In the genomic region with DNA sequence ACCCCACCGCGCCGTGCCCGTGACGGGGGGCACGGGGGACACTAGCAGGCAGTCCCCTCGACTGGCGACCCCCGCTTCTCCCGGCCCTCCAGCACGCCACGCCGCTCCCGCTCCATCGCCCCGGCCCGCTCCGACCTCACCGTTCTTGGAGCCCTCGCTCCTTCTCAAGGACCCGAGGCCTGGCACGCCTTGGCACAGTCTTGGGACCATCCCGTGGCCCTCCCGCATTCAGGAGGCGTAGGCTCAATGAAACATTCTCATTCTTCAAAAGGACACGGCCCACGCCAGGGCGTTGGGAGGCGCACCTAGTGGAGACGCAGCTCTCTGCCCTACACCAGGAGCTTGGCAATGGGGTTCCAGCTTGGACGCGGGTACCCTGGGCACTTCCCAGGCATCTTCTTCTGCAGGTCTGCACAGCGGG, we compare ENCODE assay signal across 8 cellular contexts. TPM values are rescaled to one million over a fixed set of nuclear protein-coding genes. Genes with fewer than 3 reads are reported as not detected.
DNase-seq lines count a peak whose midpoint lies in the region; ATAC-seq and TF ChIP-seq lines count a peak whose summit lies in the region.

No MANE protein-coding gene starts in this region.

- no peaks in the 10 kb centered on the region for H3K27me3 ChIP-seq in right cardiac atrium (ENCODE audit: control insufficient read depth, insufficient read depth)
- no peaks in the 10 kb centered on the region for H3K27me3 ChIP-seq in right atrium auricular region
- H3K27me3 ChIP-seq in layer of hippocampus (ENCODE audit: control insufficient read depth, insufficient read depth, low read length), result peaks cover 3% of the 10 kb centered on the region
- H3K27me3 ChIP-seq in adrenal gland, result peaks cover 5% of the 10 kb centered on the region

- no peak for TF ChIP-seq POLR2A in adrenal gland (IDR thresholded peaks at IDR 0.05)

- 23% methylated on average over 33 of the region's 33 CpGs for WGBS in right cardiac atrium
- WGBS in adrenal gland, 4 donors, result 0 to 36% (median 13%) methylated on average over 1 to 32 of the region's 33 CpGs

- H3K9me3 ChIP-seq in right cardiac atrium (ENCODE audit: control insufficient read depth, low read length) (no peaks in the 10 kb centered on the region), right atrium auricular region (no peaks in the 10 kb centered on the region), adrenal gland (replicated peaks in 1 of 3) (no peaks in the 10 kb centered on the region)

- no peak for ATAC-seq in right cardiac atrium
- no peak for ATAC-seq in activated naive CD8-positive, alpha-beta T cell treated with anti-CD3 and anti-CD28 coated beads, Interleukin-2, amount 10 ng/mL, durations not matched to agents 7 days and 5 days (ENCODE audit: low read depth)
- ATAC-seq in GM18517 (IDR thresholded peaks at IDR 0.05; ENCODE audit: unreplicated experiment), result no peak

- H3K4me1 ChIP-seq in right cardiac atrium (ENCODE audit: control insufficient read depth, insufficient read depth, low read length) (peaks cover 5% of the 10 kb centered on the region), right atrium auricular region (peaks cover 0 to 32% of the 10 kb centered on the region in 2 donors), adrenal gland (replicated peaks in 1 of 2) (peaks cover 0 to 6% of the 10 kb centered on the region in 2 donors)

- H3K36me3 Mint-ChIP-seq in activated naive CD8-positive, alpha-beta T cell treated with anti-CD3 and anti-CD28 coated beads, Interleukin-2, amount 10 ng/mL, durations not matched to agents 7 days and 5 days, result peaks cover 3% of the 10 kb centered on the region

- H3K4me3 ChIP-seq in right cardiac atrium (ENCODE audit: low read length) (peak overlapping the region; percentile 46), right atrium auricular region (peak overlapping the region in 1 of 2 donors; percentile 42), adrenal gland (no peak overlapping the region)

- DNase-seq in right cardiac atrium (no peak), right atrium auricular region (ENCODE audit: low spot score) (no peak), GOT3 (lab: John Stamatoyannopoulos, UW) (no peak), adrenal gland (no peak), NOMO-1 treated with DMSO at 0.1 percent for 48 hours (lab: John Stamatoyannopoulos, UW; ENCODE audit: unreplicated experiment) (no peak)
- DNase-seq in activated naive CD8-positive, alpha-beta T cell treated with anti-CD3 and anti-CD28 coated beads, Interleukin-2, amount 10 ng/mL, durations not matched to agents 7 days and 5 days, result no peak

- peaks cover 6% of the 10 kb centered on the region for H3K4me1 Mint-ChIP-seq in activated naive CD8-positive, alpha-beta T cell treated with anti-CD3 and anti-CD28 coated beads, Interleukin-2, amount 10 ng/mL, durations not matched to agents 7 days and 5 days

- no peaks in the 10 kb centered on the region for H3K9me3 Mint-ChIP-seq in activated naive CD8-positive, alpha-beta T cell treated with anti-CD3 and anti-CD28 coated beads, Interleukin-2, amount 10 ng/mL, durations not matched to agents 7 days and 5 days

- H3K4me3 Mint-ChIP-seq in activated naive CD8-positive, alpha-beta T cell treated with anti-CD3 and anti-CD28 coated beads, Interleukin-2, amount 10 ng/mL, durations not matched to agents 7 days and 5 days, result peak overlapping the region; percentile 74

- POLR2A ChIA-PET in activated naive CD8-positive, alpha-beta T cell treated with anti-CD3 and anti-CD28 coated beads, Interleukin-2, amount 10 ng/mL, durations not matched to agents 7 days and 5 days (lab: Charles Lee), result no interaction called here

- intact Hi-C loops in right cardiac atrium (cut with DNase I) (no loop called here), adrenal gland (cut with DNase I) (loop anchor here in 1 of 2 donors (10.0 kb wide), 1 partner anchor 88 kb away; no protein-coding TSS in a partner anchor)

- peaks cover 20% of the 10 kb centered on the region for H3K36me3 ChIP-seq in right atrium auricular region
- H3K36me3 ChIP-seq in adrenal gland (replicated peaks in 1 of 2), result peaks cover 0 to 16% of the 10 kb centered on the region in 2 donors

- H3K27ac Mint-ChIP-seq in activated naive CD8-positive, alpha-beta T cell treated with anti-CD3 and anti-CD28 coated beads, Interleukin-2, amount 10 ng/mL, durations not matched to agents 7 days and 5 days, result no peak overlapping the region

- H3K27me3 Mint-ChIP-seq in activated naive CD8-positive, alpha-beta T cell treated with anti-CD3 and anti-CD28 coated beads, Interleukin-2, amount 10 ng/mL, durations not matched to agents 7 days and 5 days, result peaks cover 37% of the 10 kb centered on the region

- TF ChIP-seq CTCF in right atrium auricular region (IDR thresholded peaks at IDR 0.05), result no peak
- no peak for TF ChIP-seq CTCF in adrenal gland (IDR thresholded peaks at IDR 0.05)

- no peak overlapping the region for H3K27ac ChIP-seq in right cardiac atrium (ENCODE audit: low read length)
- H3K27ac ChIP-seq in right atrium auricular region, result no peak overlapping the region
- H3K27ac ChIP-seq in layer of hippocampus (ENCODE audit: low read depth, low read length), result peak overlapping the region; percentile 85
- no peak overlapping the region for H3K27ac ChIP-seq in adrenal gland

RNA-seq across cellular contexts. Expression of a gene that starts 0.5 kb away (rescaled TPM):
- total RNA-seq in right cardiac atrium (1 to 10 TPM; 1.1 to 1.9 (median 1.6) TPM), right atrium auricular region (1 to 10 TPM in 1 of 2 donors, under 1 TPM in 1; 0.79 to 1.6 TPM), adrenal gland (1 to 10 TPM in 2 of 8 donors, under 1 TPM in 3, not detected in 3; 0.29 to 2.6 (median 0.92) TPM)
- polyA plus RNA-seq in right cardiac atrium (1.1 TPM), adrenal gland (1 to 10 TPM; 1.8 to 4.3 (median 2.8) TPM)
- not detected for total RNA-seq in activated naive CD8-positive, alpha-beta T cell treated with anti-CD3 and anti-CD28 coated beads, Interleukin-2, amount 10 ng/mL, durations not matched to agents 7 days and 5 days

RNA-seq across cellular contexts. Expression of a gene that starts 22.8 kb away (rescaled TPM):
- total RNA-seq in right cardiac atrium (100 to 1,000 TPM; 108 to 157 (median 146) TPM), right atrium auricular region (100 to 1,000 TPM; 168 to 209 TPM), adrenal gland (100 to 1,000 TPM; 208 to 400 (median 312) TPM)
- polyA plus RNA-seq in right cardiac atrium (180 TPM), adrenal gland (100 to 1,000 TPM in 2 of 3 donors, 10 to 100 TPM in 1; 45.1 to 298 (median 245) TPM)
- 100 to 1,000 TPM; 209 to 213 TPM for total RNA-seq in activated naive CD8-positive, alpha-beta T cell treated with anti-CD3 and anti-CD28 coated beads, Interleukin-2, amount 10 ng/mL, durations not matched to agents 7 days and 5 days

RNA-seq across cellular contexts. Expression of a gene that starts 23.1 kb away (rescaled TPM):
- 10 to 100 TPM; 21.2 to 30.5 (median 27.2) TPM for total RNA-seq in right cardiac atrium
- polyA plus RNA-seq in right cardiac atrium, result 30.7 TPM
- 10 to 100 TPM; 22.1 to 31.9 TPM for total RNA-seq in right atrium auricular region
- total RNA-seq in activated naive CD8-positive, alpha-beta T cell treated with anti-CD3 and anti-CD28 coated beads, Interleukin-2, amount 10 ng/mL, durations not matched to agents 7 days and 5 days, result 10 to 100 TPM; 42.3 to 42.8 TPM
- total RNA-seq in adrenal gland, result 10 to 100 TPM; 29.1 to 51.2 (median 44.9) TPM
- 100 to 1,000 TPM in 1 of 3 donors, 10 to 100 TPM in 2; 35.9 to 105 (median 88.9) TPM for polyA plus RNA-seq in adrenal gland

RNA-seq across cellular contexts. Expression of a gene that starts 44.6 kb away (rescaled TPM):
- total RNA-seq in right cardiac atrium (10 to 100 TPM; 10.2 to 14.9 (median 12.4) TPM), right atrium auricular region (10 to 100 TPM; 13.6 to 39.8 TPM), adrenal gland (10 to 100 TPM; 26.8 to 97.1 (median 34.8) TPM)
- polyA plus RNA-seq in right cardiac atrium (26.5 TPM), adrenal gland (100 to 1,000 TPM in 1 of 3 donors, 10 to 100 TPM in 2; 13.9 to 130 (median 43.2) TPM)
- 1 to 10 TPM in 1 of 2 experiments, under 1 TPM in 1; 0.67 to 1.1 TPM for total RNA-seq in activated naive CD8-positive, alpha-beta T cell treated with anti-CD3 and anti-CD28 coated beads, Interleukin-2, amount 10 ng/mL, durations not matched to agents 7 days and 5 days
